Comparison of ENCODE assay signal across 8 cellular contexts in genomic region chr19:3367572-3368440, GRCh38. TPM values are rescaled to one million over a fixed set of nuclear protein-coding genes. Genes with fewer than 3 reads are reported as not detected.
DNase-seq lines count a peak whose midpoint lies in the region; ATAC-seq and TF ChIP-seq lines count a peak whose summit lies in the region.

No MANE protein-coding gene starts in this region.

- no peak for TF ChIP-seq CTCF in Peyer's patch (IDR thresholded peaks at IDR 0.05)
- TF ChIP-seq CTCF in esophagus muscularis mucosa (IDR thresholded peaks at IDR 0.05) = no peak
- TF ChIP-seq CTCF in retinal pigment epithelial cell (conservative IDR thresholded peaks at IDR 0.05; ENCODE audit: low read depth, low read length) = no peak

- H3K36me3 ChIP-seq in ES-I3 (ENCODE audit: insufficient read depth, low read length) (no peaks in the 10 kb centered on the region), Peyer's patch (no peaks in the 10 kb centered on the region), esophagus muscularis mucosa (peaks cover 0 to 6% (median 0%) of the 10 kb centered on the region in 4 donors)

- H3K9me3 ChIP-seq in ES-I3 (ENCODE audit: control insufficient read depth, insufficient read depth, low read length) = no peaks in the 10 kb centered on the region; the same call in 1 of the 2 replicates
- H3K9me3 ChIP-seq in Peyer's patch = no peaks in the 10 kb centered on the region
- no peaks in the 10 kb centered on the region for H3K9me3 ChIP-seq in esophagus muscularis mucosa

- WGBS in esophagus muscularis mucosa = 16% methylated on average over 9 of the region's 27 CpGs

- intact Hi-C loops in esophagus muscularis mucosa (cut with DNase I) = loop anchor here (5.0 to 10.0 kb wide), 2 partner anchors 34 to 57 kb away; no protein-coding TSS in a partner anchor

- H3K27me3 ChIP-seq in Peyer's patch (no peaks in the 10 kb centered on the region), esophagus muscularis mucosa (no peaks in the 10 kb centered on the region)

- no peak for TF ChIP-seq EP300 in esophagus muscularis mucosa (IDR thresholded peaks at IDR 0.05)

- H3K4me1 ChIP-seq in ES-I3 (ENCODE audit: insufficient read depth, low read length) (no peaks in the 10 kb centered on the region; the same call in 1 of the 2 replicates), Peyer's patch (peaks cover 0 to 46% (median 14%) of the 10 kb centered on the region in 4 donors), esophagus muscularis mucosa (peaks cover 40 to 85% (median 73%) of the 10 kb centered on the region in 4 donors)

- TF ChIP-seq POLR2A in Peyer's patch (IDR thresholded peaks at IDR 0.05) (no peak), esophagus muscularis mucosa (IDR thresholded peaks at IDR 0.05; ENCODE audit: low read depth) (no peak)

- DNase-seq in Peyer's patch (no peak), esophagus muscularis mucosa (ENCODE audit: extremely low spot score) (no peak), retinal pigment epithelial cell (ENCODE audit: low read depth) (no peak), SHP77 (lab: John Stamatoyannopoulos, UW) (no peak), NAMALWA (ENCODE audit: low spot score) (no peak)

- peak overlapping the region; percentile 37; the same call in 1 of the 2 replicates for H3K9ac ChIP-seq in ES-I3 (ENCODE audit: low read depth, low read length)

- H3K4me3 ChIP-seq in Peyer's patch (peak overlapping the region; percentile 58 to 92 (median 69)), esophagus muscularis mucosa (peak overlapping the region; percentile 64 to 99 (median 89)), retinal pigment epithelial cell (ENCODE audit: low read length) (peak overlapping the region; percentile 75)

- H3K27ac ChIP-seq in Peyer's patch (peak overlapping the region; percentile 84 to 96 (median 94)), esophagus muscularis mucosa (replicated peaks in 1 of 4) (peak overlapping the region; percentile 98 to 100 (median 100))

- no peak for ATAC-seq in GM21515 (IDR thresholded peaks at IDR 0.05; ENCODE audit: unreplicated experiment)
- no peak for ATAC-seq in HG02840 (IDR thresholded peaks at IDR 0.05; ENCODE audit: low FRiP score, unreplicated experiment)

RNA-seq across cellular contexts. Expression of gene NFIC, which starts 1.4 kb away (rescaled TPM):
- total RNA-seq in Peyer's patch (100 to 1,000 TPM in 1 of 4 donors, 10 to 100 TPM in 3; 34.7 to 191 (median 64.9) TPM), esophagus muscularis mucosa (100 to 1,000 TPM; 165 to 297 (median 211) TPM)
